In the genomic region with DNA sequence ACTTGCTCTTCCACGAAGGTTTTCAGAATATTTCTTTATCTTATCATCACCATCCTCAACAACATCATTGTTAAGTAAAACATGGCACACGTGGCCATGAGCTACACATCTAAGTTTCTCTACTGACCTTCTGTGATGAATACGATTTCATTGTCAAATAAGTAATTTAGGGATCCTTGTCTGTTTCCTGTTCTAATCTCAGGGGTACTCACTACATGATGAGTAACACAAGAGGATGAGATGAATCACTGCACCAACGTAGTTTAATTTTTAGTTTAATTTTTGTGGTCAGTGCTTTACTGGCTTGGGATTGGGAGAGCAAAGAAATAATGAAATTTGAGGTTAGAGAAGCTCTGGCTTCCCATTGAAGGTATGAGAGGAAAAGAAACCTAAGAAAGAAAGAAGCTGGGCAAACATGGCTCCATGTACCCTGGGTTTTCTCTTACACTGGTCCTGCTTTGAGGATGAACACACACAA, we compare ENCODE assay signal across 10 cellular contexts.
A peak's percentile ranks its signal among the peaks of the same experiment; 100 is the strongest.
DNase-seq lines count a peak whose midpoint lies in the region; ATAC-seq and TF ChIP-seq lines count a peak whose summit lies in the region.
"Had no signal": no experiment of that assay in that cellular context is flagged by ENCODE, and none has a peak within 500 bp of the region (broad histone marks: within the 10 kb centered on the region; RNA-seq: fewer than 3 reads in every experiment).

No MANE protein-coding gene starts in this region.

- H3K9me3 Mint-ChIP-seq in stimulated activated memory B cell treated with anti-CD40 and anti-IgM and Interleukin-4, amounts not matched to agents 10 μg/mL and 1 μg/mL and 100 μg/mL, for 72 hours, result peaks cover 4% of the 10 kb centered on the region

- H3K4me3 ChIP-seq in fibroblast of mammary gland (ENCODE audit: control insufficient read depth, low read depth, low read length), result peak overlapping the region; percentile 37

- H3K36me3 Mint-ChIP-seq in stimulated activated memory B cell treated with anti-CD40 and anti-IgM and Interleukin-4, amounts not matched to agents 10 μg/mL and 1 μg/mL and 100 μg/mL, for 72 hours, result no peaks in the 10 kb centered on the region

- no peak for ATAC-seq in stimulated activated memory B cell treated with anti-CD40 and anti-IgM and Interleukin-4, amounts not matched to agents 10 μg/mL and 1 μg/mL and 100 μg/mL, for 72 hours
- no peak for ATAC-seq in GM21367 (IDR thresholded peaks at IDR 0.05; ENCODE audit: unreplicated experiment)
- no peak for ATAC-seq in HG03025 (IDR thresholded peaks at IDR 0.05; ENCODE audit: low FRiP score, unreplicated experiment)

- peak overlapping the region; percentile 15 for H3K27ac Mint-ChIP-seq in stimulated activated memory B cell treated with anti-CD40 and anti-IgM and Interleukin-4, amounts not matched to agents 10 μg/mL and 1 μg/mL and 100 μg/mL, for 72 hours

- DNase-seq in ELR (ENCODE audit: low read depth), result peak; percentile 94
- DNase-seq in RPMI7951 (ENCODE audit: low read depth), result peak; percentile 95
- DNase-seq in fibroblast of mammary gland (ENCODE audit: low read depth), result peak; percentile 99
- DNase-seq in islet precursor cell, result no peak
- DNase-seq: activated naive CD4-positive, alpha-beta T cell; head of caudate nucleus; NCI-H2171 treated with DMSO at 0.1 percent for 48 hours had no signal

- H3K4me1 Mint-ChIP-seq in stimulated activated memory B cell treated with anti-CD40 and anti-IgM and Interleukin-4, amounts not matched to agents 10 μg/mL and 1 μg/mL and 100 μg/mL, for 72 hours, result peaks cover 28% of the 10 kb centered on the region

- no peaks in the 10 kb centered on the region for H3K27me3 Mint-ChIP-seq in stimulated activated memory B cell treated with anti-CD40 and anti-IgM and Interleukin-4, amounts not matched to agents 10 μg/mL and 1 μg/mL and 100 μg/mL, for 72 hours

- no peak for TF ChIP-seq CTCF in fibroblast of mammary gland (conservative IDR thresholded peaks at IDR 0.05; ENCODE audit: control insufficient read depth, insufficient read depth, low read depth, low read length)

- H3K4me3 Mint-ChIP-seq in stimulated activated memory B cell treated with anti-CD40 and anti-IgM and Interleukin-4, amounts not matched to agents 10 μg/mL and 1 μg/mL and 100 μg/mL, for 72 hours, result peak overlapping the region; percentile 21
